Comparison of ENCODE assay signal across 13 cellular contexts in the genomic region with DNA sequence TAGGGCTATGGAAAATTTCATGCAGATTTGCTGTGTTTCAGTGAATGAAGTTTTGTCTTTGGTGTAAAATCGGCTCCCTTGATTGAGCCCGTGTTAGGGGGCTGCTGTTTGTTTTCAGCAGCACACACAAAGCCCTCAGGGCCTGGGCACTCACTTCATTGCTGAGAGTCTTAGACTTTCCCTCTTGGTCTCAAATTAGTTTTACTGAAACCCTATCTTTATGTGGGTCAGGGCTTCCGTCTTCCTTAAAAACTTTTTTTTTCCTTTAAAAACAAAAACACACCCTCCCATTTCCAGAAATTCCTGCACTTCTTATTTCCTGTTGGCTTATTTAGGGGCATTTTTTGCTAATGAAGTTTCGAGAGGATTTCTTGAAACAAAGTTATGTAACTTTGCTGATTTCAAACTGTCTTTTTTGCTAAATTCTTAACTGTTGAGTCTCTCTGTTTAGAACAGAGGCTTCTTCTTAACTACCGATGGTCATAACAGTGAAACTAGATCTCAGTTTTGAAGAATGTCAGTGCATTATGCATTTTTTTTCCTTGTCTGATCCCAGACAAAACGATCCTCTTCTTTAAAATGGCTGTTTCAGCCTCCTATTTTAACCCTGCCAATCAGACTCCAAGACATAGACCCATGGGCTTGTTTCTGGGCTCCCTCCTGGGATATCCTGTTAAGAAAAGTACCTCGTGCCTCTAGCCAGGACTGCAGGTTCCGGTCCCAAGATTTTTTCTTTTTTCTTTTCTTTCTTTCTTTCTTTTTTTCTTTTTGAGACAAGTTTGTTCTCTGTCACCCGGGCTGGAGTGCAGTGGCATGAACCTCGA. TPM values are rescaled to one million over a fixed set of nuclear protein-coding genes. Genes with fewer than 3 reads are reported as not detected.
DNase-seq lines count a peak whose midpoint lies in the region; ATAC-seq and TF ChIP-seq lines count a peak whose summit lies in the region.
"Had no signal": no experiment of that assay in that cellular context is flagged by ENCODE, and none has a peak within 500 bp of the region (broad histone marks: within the 10 kb centered on the region; RNA-seq: fewer than 3 reads in every experiment).

No MANE protein-coding gene starts in this region.

- H3K27ac Mint-ChIP-seq in WTC11, result peak overlapping the region; percentile 44; the same call in 1 of the 2 replicates
- H3K27ac Mint-ChIP-seq in progenitor cell of endocrine pancreas, result peak overlapping the region; percentile 43

- H3K4me1 Mint-ChIP-seq in WTC11 (peaks cover 35% of the 10 kb centered on the region), progenitor cell of endocrine pancreas (ENCODE audit: low read depth) (peaks cover 23% of the 10 kb centered on the region)

- H3K36me3 Mint-ChIP-seq in WTC11 (no peaks in the 10 kb centered on the region), progenitor cell of endocrine pancreas (ENCODE audit: insufficient read depth) (no peaks in the 10 kb centered on the region)

- peak; percentile 68 for DNase-seq in AG09319 (ENCODE audit: extremely low read depth, low read depth)
- DNase-seq in WTC11 (ENCODE audit: low spot score), result no peak
- DNase-seq in foreskin keratinocyte, result peak in 1 of 2 donors; percentile 55
- no peak for DNase-seq in progenitor cell of endocrine pancreas (ENCODE audit: low spot score, unreplicated experiment)
- no peak for DNase-seq in left colon
- no peak for DNase-seq in T1000 (lab: John Stamatoyannopoulos, UW)
- no peak for DNase-seq in NCI-H1694 treated with DMSO at 0.1 percent for 48 hours (lab: John Stamatoyannopoulos, UW)
- DNase-seq in NCI-H146 treated with DMSO at 0.1 percent for 48 hours (lab: John Stamatoyannopoulos, UW; ENCODE audit: unreplicated experiment), result no peak
- DNase-seq: activated T-cell treated with anti-CD3 and anti-CD28 coated beads for 4 hours, NCI-H1417 treated with DMSO at 0.1 percent for 48 hours, occipital lobe, SW 1271 had no signal

- POLR2A ChIA-PET in WTC11 (lab: Charles Lee), result no interaction called here

- no peak for TF ChIP-seq CTCF in AG09319 (IDR thresholded peaks at IDR 0.05; ENCODE audit: low read depth, low read length)
- TF ChIP-seq CTCF in WTC11 (IDR thresholded peaks at IDR 0.05), result no peak
- no peak for TF ChIP-seq CTCF in foreskin keratinocyte (conservative IDR thresholded peaks at IDR 0.05)
- no peak for TF ChIP-seq CTCF in progenitor cell of endocrine pancreas (IDR thresholded peaks at IDR 0.05; ENCODE audit: unreplicated experiment)

- H3K27me3 Mint-ChIP-seq in WTC11 (ENCODE audit: low read depth) (no peaks in the 10 kb centered on the region), progenitor cell of endocrine pancreas (peaks cover 3% of the 10 kb centered on the region)

- H3K27me3 ChIP-seq in foreskin keratinocyte, result no peaks in the 10 kb centered on the region

- no peak for ATAC-seq in WTC11
- no peak for ATAC-seq in foreskin keratinocyte
- no peak for ATAC-seq in left colon

- intact Hi-C loops in left colon (cut with DNase I, micrococcal nuclease), result no loop called here

- CTCF ChIA-PET in WTC11 (lab: Charles Lee), result no interaction called here

- H3K9me3 Mint-ChIP-seq in WTC11, result no peaks in the 10 kb centered on the region
- no peaks in the 10 kb centered on the region for H3K9me3 Mint-ChIP-seq in progenitor cell of endocrine pancreas (ENCODE audit: low read depth)

- H3K27ac ChIP-seq in foreskin keratinocyte, result peak overlapping the region; percentile 6
- H3K27ac ChIP-seq: C4-2B had no signal

- H3K4me1 ChIP-seq in foreskin keratinocyte, result peaks cover 16% of the 10 kb centered on the region

- H3K4me3 Mint-ChIP-seq in WTC11 (no peak overlapping the region), progenitor cell of endocrine pancreas (ENCODE audit: low read depth) (no peak overlapping the region)

TF ChIP-seq in WTC11, 78 proteins besides CTCF, POLR2A, EP300 and RAD21 (continues in another document):
- TF ChIP-seq, protein P1, sequence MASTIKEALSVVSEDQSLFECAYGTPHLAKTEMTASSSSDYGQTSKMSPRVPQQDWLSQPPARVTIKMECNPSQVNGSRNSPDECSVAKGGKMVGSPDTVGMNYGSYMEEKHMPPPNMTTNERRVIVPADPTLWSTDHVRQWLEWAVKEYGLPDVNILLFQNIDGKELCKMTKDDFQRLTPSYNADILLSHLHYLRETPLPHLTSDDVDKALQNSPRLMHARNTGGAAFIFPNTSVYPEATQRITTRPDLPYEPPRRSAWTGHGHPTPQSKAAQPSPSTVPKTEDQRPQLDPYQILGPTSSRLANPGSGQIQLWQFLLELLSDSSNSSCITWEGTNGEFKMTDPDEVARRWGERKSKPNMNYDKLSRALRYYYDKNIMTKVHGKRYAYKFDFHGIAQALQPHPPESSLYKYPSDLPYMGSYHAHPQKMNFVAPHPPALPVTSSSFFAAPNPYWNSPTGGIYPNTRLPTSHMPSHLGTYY (CRISPR knock-in tag; IDR thresholded peaks at IDR 0.05), result no peak
- TF ChIP-seq NR2C2 (CRISPR knock-in tag; IDR thresholded peaks at IDR 0.05) (no peak), ZNF232 (CRISPR knock-in tag; IDR thresholded peaks at IDR 0.05) (no peak), NFE2L1 (CRISPR knock-in tag; IDR thresholded peaks at IDR 0.05) (no peak), FOXP4 (CRISPR knock-in tag; IDR thresholded peaks at IDR 0.05) (no peak), ATF1 (CRISPR knock-in tag; IDR thresholded peaks at IDR 0.05) (no peak), SMAD3 (CRISPR knock-in tag; IDR thresholded peaks at IDR 0.05; ENCODE audit: borderline replicate concordance) (no peak), EMX1 (CRISPR knock-in tag; IDR thresholded peaks at IDR 0.05) (no peak), CREM (CRISPR knock-in tag; IDR thresholded peaks at IDR 0.05) (no peak), SOX15 (CRISPR knock-in tag; IDR thresholded peaks at IDR 0.05) (no peak)
- TF ChIP-seq, protein P2, sequence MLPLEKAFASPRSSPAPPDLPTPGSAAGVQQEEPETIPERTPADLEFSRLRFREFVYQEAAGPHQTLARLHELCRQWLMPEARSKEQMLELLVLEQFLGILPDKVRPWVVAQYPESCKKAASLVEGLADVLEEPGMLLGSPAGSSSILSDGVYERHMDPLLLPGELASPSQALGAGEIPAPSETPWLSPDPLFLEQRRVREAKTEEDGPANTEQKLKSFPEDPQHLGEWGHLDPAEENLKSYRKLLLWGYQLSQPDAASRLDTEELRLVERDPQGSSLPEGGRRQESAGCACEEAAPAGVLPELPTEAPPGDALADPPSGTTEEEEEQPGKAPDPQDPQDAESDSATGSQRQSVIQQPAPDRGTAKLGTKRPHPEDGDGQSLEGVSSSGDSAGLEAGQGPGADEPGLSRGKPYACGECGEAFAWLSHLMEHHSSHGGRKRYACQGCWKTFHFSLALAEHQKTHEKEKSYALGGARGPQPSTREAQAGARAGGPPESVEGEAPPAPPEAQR (CRISPR knock-in tag; IDR thresholded peaks at IDR 0.05), result no peak
- TF ChIP-seq, protein P3, sequence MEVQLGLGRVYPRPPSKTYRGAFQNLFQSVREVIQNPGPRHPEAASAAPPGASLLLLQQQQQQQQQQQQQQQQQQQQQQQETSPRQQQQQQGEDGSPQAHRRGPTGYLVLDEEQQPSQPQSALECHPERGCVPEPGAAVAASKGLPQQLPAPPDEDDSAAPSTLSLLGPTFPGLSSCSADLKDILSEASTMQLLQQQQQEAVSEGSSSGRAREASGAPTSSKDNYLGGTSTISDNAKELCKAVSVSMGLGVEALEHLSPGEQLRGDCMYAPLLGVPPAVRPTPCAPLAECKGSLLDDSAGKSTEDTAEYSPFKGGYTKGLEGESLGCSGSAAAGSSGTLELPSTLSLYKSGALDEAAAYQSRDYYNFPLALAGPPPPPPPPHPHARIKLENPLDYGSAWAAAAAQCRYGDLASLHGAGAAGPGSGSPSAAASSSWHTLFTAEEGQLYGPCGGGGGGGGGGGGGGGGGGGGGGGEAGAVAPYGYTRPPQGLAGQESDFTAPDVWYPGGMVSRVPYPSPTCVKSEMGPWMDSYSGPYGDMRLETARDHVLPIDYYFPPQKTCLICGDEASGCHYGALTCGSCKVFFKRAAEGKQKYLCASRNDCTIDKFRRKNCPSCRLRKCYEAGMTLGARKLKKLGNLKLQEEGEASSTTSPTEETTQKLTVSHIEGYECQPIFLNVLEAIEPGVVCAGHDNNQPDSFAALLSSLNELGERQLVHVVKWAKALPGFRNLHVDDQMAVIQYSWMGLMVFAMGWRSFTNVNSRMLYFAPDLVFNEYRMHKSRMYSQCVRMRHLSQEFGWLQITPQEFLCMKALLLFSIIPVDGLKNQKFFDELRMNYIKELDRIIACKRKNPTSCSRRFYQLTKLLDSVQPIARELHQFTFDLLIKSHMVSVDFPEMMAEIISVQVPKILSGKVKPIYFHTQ (CRISPR knock-in tag; IDR thresholded peaks at IDR 0.05), result no peak
- TF ChIP-seq, protein P4, sequence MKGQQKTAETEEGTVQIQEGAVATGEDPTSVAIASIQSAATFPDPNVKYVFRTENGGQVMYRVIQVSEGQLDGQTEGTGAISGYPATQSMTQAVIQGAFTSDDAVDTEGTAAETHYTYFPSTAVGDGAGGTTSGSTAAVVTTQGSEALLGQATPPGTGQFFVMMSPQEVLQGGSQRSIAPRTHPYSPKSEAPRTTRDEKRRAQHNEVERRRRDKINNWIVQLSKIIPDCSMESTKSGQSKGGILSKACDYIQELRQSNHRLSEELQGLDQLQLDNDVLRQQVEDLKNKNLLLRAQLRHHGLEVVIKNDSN (CRISPR knock-in tag; IDR thresholded peaks at IDR 0.05), result no peak

RNA-seq across cellular contexts. Expression of gene ANAPC13, which starts 23.3 kb away (rescaled TPM):
- 28.8 to 29.7 TPM (median 29.6 TPM) in 3 replicates for total RNA-seq in WTC11 (2021)
- total RNA-seq in foreskin keratinocyte, result 54.6 and 60.3 TPM in 2 replicates
- polyA plus RNA-seq in foreskin keratinocyte, result 61.6 and 61.9 TPM in 2 replicates
- total RNA-seq in progenitor cell of endocrine pancreas, result 63.9 and 67.0 TPM in 2 replicates
- total RNA-seq in left colon, result 10 to 100 TPM; 30.0 to 34.1 TPM

RNA-seq across cellular contexts. Expression of gene CEP63, which starts 23.4 kb away (rescaled TPM):
- 23.9 to 28.0 TPM (median 24.9 TPM) in 3 replicates for total RNA-seq in WTC11 (2021)
- total RNA-seq in foreskin keratinocyte, result 18.7 and 23.1 TPM in 2 replicates
- 11.0 and 13.4 TPM in 2 replicates for polyA plus RNA-seq in foreskin keratinocyte
- total RNA-seq in progenitor cell of endocrine pancreas, result 24.7 and 25.7 TPM in 2 replicates
- total RNA-seq in left colon, result 10 to 100 TPM; 19.7 to 20.5 TPM
